Comparison of ENCODE assay signal across 10 cellular contexts in the genomic region with DNA sequence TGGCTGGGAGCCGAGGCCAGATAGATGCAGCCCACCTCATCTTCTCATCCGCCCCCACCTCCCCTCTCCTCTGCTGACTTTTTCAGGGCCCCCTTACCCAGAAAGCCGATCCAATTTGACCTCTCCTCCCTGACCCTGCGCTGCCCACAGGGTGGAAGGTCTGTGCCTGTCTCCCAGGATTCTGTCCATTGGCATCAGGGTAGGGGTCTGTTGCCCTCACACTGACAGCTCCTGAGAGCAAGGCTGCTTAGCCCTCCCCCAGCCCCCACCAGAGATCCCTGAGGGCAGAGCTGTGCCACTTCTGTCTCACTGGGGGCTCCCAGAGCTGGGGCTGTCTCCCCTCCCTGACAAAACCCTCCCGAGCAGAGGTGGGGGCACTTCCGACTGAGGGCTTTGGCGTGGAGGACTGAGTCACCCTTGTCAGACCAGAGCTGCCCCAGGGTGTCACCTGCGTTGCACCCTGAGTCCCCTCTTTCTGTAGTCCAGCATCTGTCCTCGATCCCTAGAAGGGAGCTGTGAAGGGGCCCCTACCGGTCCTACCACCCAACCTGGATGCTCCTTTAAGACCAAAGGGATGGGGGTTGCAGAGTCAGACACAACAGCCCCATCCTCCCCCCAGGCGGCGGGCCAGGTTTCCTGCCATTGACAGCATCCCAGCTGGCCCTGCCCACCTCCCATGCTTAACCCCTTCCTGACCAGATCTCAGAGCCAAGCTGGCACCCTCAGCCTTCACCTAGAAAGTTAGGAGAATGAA. TPM values are rescaled to one million over a fixed set of nuclear protein-coding genes. Genes with fewer than 3 reads are reported as not detected.
A peak's percentile ranks its signal among the peaks of the same experiment; 100 is the strongest.
DNase-seq lines count a peak whose midpoint lies in the region; FAIRE-seq and TF ChIP-seq lines count a peak whose summit lies in the region.
"Had no signal": no experiment of that assay in that cellular context is flagged by ENCODE, and none has a peak within 500 bp of the region (broad histone marks: within the 10 kb centered on the region; RNA-seq: fewer than 3 reads in every experiment).

No MANE protein-coding gene starts in this region.

- H3K9me3 ChIP-seq in SK-N-SH (no peaks in the 10 kb centered on the region), iPS-20b (ENCODE audit: insufficient read depth, low read depth, low read length) (no peaks in the 10 kb centered on the region), subcutaneous abdominal adipose tissue (ENCODE audit: control insufficient read depth in 5 of 5, low read length in 5 of 5) (no peaks in the 10 kb centered on the region)

- CTCF ChIA-PET in SK-N-SH (lab: Yijun Ruan, JAX), result interaction anchor here (0.6 to 13.7 kb wide), 11 partner anchors 9 to 262 kb away, joined by 3 to 131 read pairs (median 4); partner anchors contain the start of gene ZNF593

- H3K9ac ChIP-seq in SK-N-SH (no peak overlapping the region), iPS-20b (ENCODE audit: low read depth, low read length) (no peak overlapping the region; the same call in 1 of the 2 replicates), subcutaneous abdominal adipose tissue (ENCODE audit: low read length in 5 of 5) (peak overlapping the region in 2 of 5 donors; percentile 9 to 54)

- TF ChIP-seq CTCF in SK-N-SH (IDR thresholded peaks at IDR 0.05), result no peak

- peak in 1 of 2 experiments; percentile 52; a peak in 1 of 4 replicates for TF ChIP-seq EP300 in SK-N-SH (IDR thresholded peaks at IDR 0.05; ENCODE audit: borderline replicate concordance in 1 of 2, low read depth in 1 of 2, low read length in 1 of 2)

- no peak overlapping the region for H2AFZ ChIP-seq in SK-N-SH (ENCODE audit: low read depth)

- H3F3A ChIP-seq in SK-N-SH (replicated peaks; ENCODE audit: insufficient read depth), result no peaks in the 10 kb centered on the region

- peak overlapping the region in 1 of 2 experiments; percentile 53; a peak in 1 of 4 replicates for H3K27ac ChIP-seq in SK-N-SH (ENCODE audit: low read depth in 2 of 2, low read length in 1 of 2)
- no peak overlapping the region for H3K27ac ChIP-seq in iPS-20b (ENCODE audit: low read length)
- peak overlapping the region; percentile 72 for H3K27ac ChIP-seq in subcutaneous abdominal adipose tissue (ENCODE audit: low read depth, low read length)

- no peaks in the 10 kb centered on the region; the same call in 1 of the 2 replicates for H3K27me3 ChIP-seq in SK-N-SH (ENCODE audit: insufficient read depth)
- peaks cover 96% of the 10 kb centered on the region for H3K27me3 ChIP-seq in iPS-20b (ENCODE audit: insufficient read depth, low read length)
- H3K27me3 ChIP-seq in subcutaneous abdominal adipose tissue (ENCODE audit: control insufficient read depth in 5 of 5, insufficient read depth in 4 of 5, low read length in 5 of 5), result peaks cover 13 to 45% (median 31%) of the 10 kb centered on the region in 5 donors

- 58% methylated on average over 6 of the region's 12 CpGs for WGBS in SK-N-SH (ENCODE audit: low lambda C conversion rate)

- H3K4me2 ChIP-seq in SK-N-SH, result peak overlapping the region; percentile 61; the same call in 1 of the 2 replicates

- H3K4me1 ChIP-seq in SK-N-SH (ENCODE audit: control insufficient read depth in 1 of 2, insufficient read depth in 2 of 2, low read depth in 1 of 2, low read length in 1 of 2) (peaks cover 6 to 33% of the 10 kb centered on the region in 2 experiments; a peak in 1 of 4 replicates), iPS-20b (ENCODE audit: insufficient read depth, low read length) (peaks cover 30% of the 10 kb centered on the region), subcutaneous abdominal adipose tissue (ENCODE audit: control insufficient read depth in 5 of 5, insufficient read depth in 5 of 5, low read length in 5 of 5) (peaks cover 2 to 53% (median 6%) of the 10 kb centered on the region in 5 donors)

- TF ChIP-seq RAD21 in SK-N-SH (IDR thresholded peaks at IDR 0.05; ENCODE audit: low read length), result no peak

- no peaks in the 10 kb centered on the region for H3K79me2 ChIP-seq in SK-N-SH (ENCODE audit: insufficient read depth)

- peak overlapping the region in 1 of 2 experiments; percentile 25; a peak in 2 of 4 replicates for H3K4me3 ChIP-seq in SK-N-SH (ENCODE audit: low read depth in 2 of 2, low read length in 1 of 2)
- H3K4me3 ChIP-seq in iPS-20b (ENCODE audit: low read length), result peak overlapping the region; percentile 61
- peak overlapping the region in 4 of 5 donors; percentile 23 to 53 (median 46) for H3K4me3 ChIP-seq in subcutaneous abdominal adipose tissue (ENCODE audit: low read depth in 1 of 5, low read length in 5 of 5)
- H3K4me3 ChIP-seq: GM12878 had no signal

- H3K9me2 ChIP-seq in SK-N-SH, result no peaks in the 10 kb centered on the region

- no peak for FAIRE-seq in HTR-8/SVneo (lab: Jason Lieb, UNC)
- FAIRE-seq: GM12878 had no signal

- no peaks in the 10 kb centered on the region for H4K20me1 ChIP-seq in SK-N-SH (ENCODE audit: insufficient read depth)

- POLR2A ChIA-PET in SK-N-SH (lab: Yijun Ruan, JAX), result interaction anchor here (1.1 kb wide), 2 partner anchors 8 to 44 kb away, joined by 3 read pairs; no protein-coding TSS in a partner anchor

- H3K36me3 ChIP-seq in SK-N-SH (replicated peaks in 1 of 2; ENCODE audit: control insufficient read depth in 1 of 2, insufficient read depth in 2 of 2, low read length in 1 of 2), result no peaks in the 10 kb centered on the region
- no peaks in the 10 kb centered on the region for H3K36me3 ChIP-seq in iPS-20b (ENCODE audit: insufficient read depth, low read depth, low read length)
- no peaks in the 10 kb centered on the region for H3K36me3 ChIP-seq in subcutaneous abdominal adipose tissue (ENCODE audit: control insufficient read depth in 5 of 5, insufficient read depth in 5 of 5, low read length in 5 of 5)

- DNase-seq in NCI-H1694 (lab: John Stamatoyannopoulos, UW) (peak; percentile 38), NCI-H1694 treated with DMSO at 0.1 percent for 48 hours (lab: John Stamatoyannopoulos, UW) (no peak), SK-N-SH (peak; percentile 90), HTR-8/SVneo (ENCODE audit: insufficient read length, low spot score) (no peak), NCI-H524 treated with DMSO at 0.1 percent for 48 hours (lab: John Stamatoyannopoulos, UW) (no peak), RKO (ENCODE audit: low spot score) (no peak)
- DNase-seq: stimulated activated naive CD8-positive, alpha-beta T cell treated with anti-CD3 and anti-CD28 coated beads, Interleukin-15, Interleukin-2, amounts not matched to agents 100 U/mL and 50 U/mL, for 24 hours had no signal

TF ChIP-seq in SK-N-SH, 30 proteins besides CTCF, POLR2A, EP300 and RAD21:
- no peak for TF ChIP-seq REST (IDR thresholded peaks at IDR 0.05; ENCODE audit: low read depth, low read length)
- 0 out of 2 replicates have a peak, but pooled peaks have one; percentile 31 for TF ChIP-seq RFX5 (IDR thresholded peaks at IDR 0.05; ENCODE audit: low read length)
- peak; percentile 70 for TF ChIP-seq CHD2 (IDR thresholded peaks at IDR 0.05; ENCODE audit: low read length, partially characterized antibody)
- no peak for TF ChIP-seq EZH2phosphoT487 (IDR thresholded peaks at IDR 0.05; ENCODE audit: borderline replicate concordance, low read depth)
- TF ChIP-seq MXI1 (IDR thresholded peaks at IDR 0.05; ENCODE audit: low read depth, low read length), result peak; percentile 70; the same call in 1 of the 2 replicates
- no peak for TF ChIP-seq SIN3A (IDR thresholded peaks at IDR 0.05; ENCODE audit: borderline replicate concordance, low read depth, low read length)
- TF ChIP-seq FOXJ3 (CRISPR knock-in tag; IDR thresholded peaks at IDR 0.05), result 0 out of 2 replicates have a peak, but pooled peaks have one; percentile 23
- no peak for TF ChIP-seq GABPA (IDR thresholded peaks at IDR 0.05; ENCODE audit: low read depth)
- TF ChIP-seq FOXM1 (IDR thresholded peaks at IDR 0.05; ENCODE audit: low read depth), result no peak
- TF ChIP-seq NRF1 (IDR thresholded peaks at IDR 0.05; ENCODE audit: low read depth, low read length), result no peak

RNA-seq across cellular contexts. Expression of gene FAM110D, which starts 2.4 kb away (rescaled TPM):
- 0.50 and 0.64 TPM in 2 replicates for polyA plus RNA-seq in SK-N-SH (2012; rRNA removed)
- polyA plus RNA-seq in SK-N-SH (2012; cell fraction: cytosol; rRNA removed), result 0.31 and 0.38 TPM in 2 replicates
- polyA plus RNA-seq in SK-N-SH (2012; cell fraction: nucleus; rRNA removed), result 0.37 and 0.62 TPM in 2 replicates
- polyA plus RNA-seq: GM12878 had no signal

RNA-seq across cellular contexts. Expression of gene C1orf232, which starts 12.3 kb away (rescaled TPM):
- not detected in 2 replicates for polyA plus RNA-seq in SK-N-SH (2012; rRNA removed)
- polyA plus RNA-seq in SK-N-SH (2012; cell fraction: cytosol; rRNA removed), result not detected in 2 replicates
- polyA plus RNA-seq in SK-N-SH (2012; cell fraction: nucleus; rRNA removed), result not detected in 2 replicates
- polyA plus RNA-seq: GM12878 had no signal

RNA-seq across cellular contexts. Expression of gene ZNF593, which starts 13.2 kb away (rescaled TPM):
- 58.7 and 64.8 TPM in 2 replicates for polyA plus RNA-seq in SK-N-SH (2012; rRNA removed)
- 39.5 and 50.3 TPM in 2 replicates for polyA plus RNA-seq in SK-N-SH (2012; cell fraction: cytosol; rRNA removed)
- polyA plus RNA-seq in SK-N-SH (2012; cell fraction: nucleus; rRNA removed), result 33.5 and 78.6 TPM in 2 replicates

RNA-seq across cellular contexts. Expression of gene ZNF593OS, which starts 15.2 kb away (rescaled TPM):
- not detected in 2 replicates for polyA plus RNA-seq in SK-N-SH (2012; rRNA removed)
- polyA plus RNA-seq in SK-N-SH (2012; cell fraction: cytosol; rRNA removed), result 0.04 and 0.05 TPM in 2 replicates
- 0.10 TPM in 1 of 2 replicates, not detected in the other for polyA plus RNA-seq in SK-N-SH (2012; cell fraction: nucleus; rRNA removed)

RNA-seq across cellular contexts. Expression of gene CNKSR1, which starts 20.8 kb away (rescaled TPM):
- polyA plus RNA-seq in SK-N-SH (2012; rRNA removed), result 0.49 and 0.58 TPM in 2 replicates
- polyA plus RNA-seq in SK-N-SH (2012; cell fraction: cytosol; rRNA removed), result 0.26 and 0.30 TPM in 2 replicates
- polyA plus RNA-seq in SK-N-SH (2012; cell fraction: nucleus; rRNA removed), result 3.3 and 4.2 TPM in 2 replicates

Comparison
In these comparisons a context has a peak if more than half of its experiments do, and no peak if none do; other contexts are left out.
1. DNase-seq: peak in NCI-H1694 (single experiment) and SK-N-SH (single experiment); none in NCI-H1694 treated with DMSO at 0.1 percent for 48 hours (single experiment), HTR-8/SVneo (single experiment), NCI-H524 treated with DMSO at 0.1 percent for 48 hours (single experiment) and RKO (single experiment).